13 cellular contexts compared by ENCODE assay signal in the genomic region with DNA sequence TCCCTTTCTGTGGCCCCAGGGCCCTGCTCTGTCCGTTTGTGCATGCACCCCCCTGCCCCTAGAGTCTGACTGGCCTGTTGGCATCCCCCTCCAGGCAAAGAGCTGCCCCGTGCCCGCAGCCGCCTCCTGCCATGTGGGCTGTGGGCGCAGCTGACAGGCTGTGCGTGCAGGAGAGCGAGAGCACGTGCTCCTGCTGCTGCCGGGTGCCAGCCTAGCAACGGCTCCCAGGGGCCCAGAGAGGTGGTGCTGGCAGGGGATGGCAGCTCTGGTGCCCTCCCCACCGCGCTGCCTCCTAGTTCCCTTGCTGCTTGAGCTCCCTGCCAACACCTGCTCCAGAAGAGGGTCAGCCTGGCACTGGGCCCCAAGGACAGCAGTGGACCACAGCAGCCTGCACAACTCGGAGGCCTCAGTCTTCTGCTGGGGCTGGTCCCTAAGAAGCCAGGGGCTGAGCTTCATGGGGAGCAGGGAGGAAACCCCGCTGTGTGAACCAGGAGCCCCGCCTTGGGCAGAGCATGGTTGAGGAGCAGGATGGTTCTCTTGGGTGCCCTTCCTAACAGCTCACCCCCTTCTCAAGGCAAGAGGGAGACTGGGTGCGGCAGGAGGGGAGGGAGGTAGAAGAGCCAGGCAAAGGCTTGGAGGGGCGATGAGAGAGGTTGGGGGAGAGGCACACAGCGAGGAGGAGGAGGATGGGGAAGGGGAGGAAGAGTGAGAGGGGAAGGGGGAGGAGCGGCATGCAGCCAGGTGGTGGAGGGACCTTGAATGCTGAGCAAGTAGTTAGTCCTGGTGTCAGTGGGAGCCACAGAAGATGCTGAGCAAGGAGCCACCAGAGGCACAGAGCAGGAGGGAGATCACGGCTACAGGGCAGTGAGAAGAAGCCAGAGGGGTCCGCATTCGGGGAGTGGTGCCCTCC. TPM values are rescaled to one million over a fixed set of nuclear protein-coding genes. Genes with fewer than 3 reads are reported as not detected.
DNase-seq lines count a peak whose midpoint lies in the region; ATAC-seq, FAIRE-seq and TF ChIP-seq lines count a peak whose summit lies in the region.
"Had no signal": no experiment of that assay in that cellular context is flagged by ENCODE, and none has a peak within 500 bp of the region (broad histone marks: within the 10 kb centered on the region; RNA-seq: fewer than 3 reads in every experiment).

No MANE protein-coding gene starts in this region.

- no peak overlapping the region for H3K27ac Mint-ChIP-seq in Calu3 (ENCODE audit: unreplicated experiment)
- H3K27ac Mint-ChIP-seq: CD4-positive, CD25-positive, alpha-beta regulatory T cell had no signal

- no peak for TF ChIP-seq EP300 in GM12878 (IDR thresholded peaks at IDR 0.05; ENCODE audit: borderline replicate concordance in 1 of 2, control insufficient read depth in 1 of 2, low read depth in 2 of 2, low read length in 2 of 2)

- H3K79me2 ChIP-seq in GM12878 (ENCODE audit: control insufficient read depth, insufficient read depth, low read length), result peaks cover 4% of the 10 kb centered on the region

- SMC1A ChIA-PET in GM12878 (lab: Charles Lee; ENCODE audit: uncharacterized antibody, unreplicated experiment), result interaction anchor here (0.8 to 1.7 kb wide), 2 partner anchors 23 to 29 kb away, joined by 3 to 9 read pairs; a partner anchor contains a TSS

- H3K4me3 Mint-ChIP-seq in Calu3 (ENCODE audit: low read depth, unreplicated experiment), result no peak overlapping the region
- H3K4me3 Mint-ChIP-seq: CD4-positive, CD25-positive, alpha-beta regulatory T cell had no signal

- no peak for ATAC-seq in GM12878
- no peak for ATAC-seq in HG03469 (IDR thresholded peaks at IDR 0.05; ENCODE audit: unreplicated experiment)
- no peak for ATAC-seq in HG03025 (IDR thresholded peaks at IDR 0.05; ENCODE audit: low FRiP score, unreplicated experiment)

- CTCF ChIA-PET in GM12878 (lab: Yijun Ruan, JAX) (interaction anchor here (0.8 to 22.2 kb wide), 9 partner anchors 8 to 101 kb away, joined by 3 to 811 read pairs (median 4); a partner anchor contains a TSS), Calu3 (lab: Charles Lee) (interaction anchor here (1.2 kb wide), 1 partner anchor 29 kb away, joined by 4 read pairs; no protein-coding TSS in a partner anchor)

- 71% methylated on average over 21 of the region's 22 CpGs for WGBS in GM12878 (ENCODE audit: insufficient coverage, insufficient replicate concordance, low lambda C conversion rate, missing lambda C conversion rate)

- TF ChIP-seq POLR2A in GM12878 (IDR thresholded peaks at IDR 0.05; ENCODE audit: low read depth, low read length), result peak; percentile 21; the same call in 1 of the 2 replicates

- H3K36me3 ChIP-seq in GM12878 (ENCODE audit: control insufficient read depth in 2 of 2, insufficient read depth in 2 of 2, low read length in 1 of 2), result no peaks in the 10 kb centered on the region
- H3K36me3 ChIP-seq: tibial artery had no signal

- no peak overlapping the region for H2AFZ ChIP-seq in GM12878 (ENCODE audit: control insufficient read depth, low read depth, low read length)

- no peaks in the 10 kb centered on the region for H3K27me3 ChIP-seq in GM12878 (replicated peaks in 1 of 2; ENCODE audit: control insufficient read depth in 2 of 2, insufficient read depth in 2 of 2, low read length in 1 of 2)
- H3K27me3 ChIP-seq: tibial artery had no signal

- peaks cover 22% of the 10 kb centered on the region for H3K36me3 Mint-ChIP-seq in Calu3 (ENCODE audit: insufficient read depth, unreplicated experiment)
- H3K36me3 Mint-ChIP-seq: CD4-positive, CD25-positive, alpha-beta regulatory T cell had no signal

- peaks cover 18% of the 10 kb centered on the region for H3K4me1 ChIP-seq in GM12878 (ENCODE audit: control insufficient read depth, insufficient read depth, low read length)

- no peak overlapping the region for H3K4me2 ChIP-seq in GM12878 (ENCODE audit: control insufficient read depth, insufficient read depth)

- in situ Hi-C loops in GM12878 (cut with MboI), result no loop called here

- no peak for TF ChIP-seq CTCF in GM12878 (IDR thresholded peaks at IDR 0.05 in 2 of 3, conservative IDR thresholded peaks at IDR 0.05 in 1 of 3; ENCODE audit: control insufficient read depth in 2 of 3, extremely low read depth in 1 of 3, insufficient read depth in 1 of 3, low read depth in 3 of 3, low read length in 3 of 3)
- TF ChIP-seq CTCF in Calu3 (IDR thresholded peaks at IDR 0.05; ENCODE audit: unreplicated experiment), result no peak

- no peak overlapping the region for H3K9ac ChIP-seq in GM12878 (ENCODE audit: control insufficient read depth, insufficient read depth, low read length)

- H3K9me3 Mint-ChIP-seq in Calu3 (ENCODE audit: low read depth, unreplicated experiment), result no peaks in the 10 kb centered on the region
- H3K9me3 Mint-ChIP-seq: nephron progenitor cell had no signal

- RAD21 ChIA-PET in GM12878 (lab: Charles Lee; ENCODE audit: unreplicated experiment), result interaction anchor here (0.6 to 24.6 kb wide), 5 partner anchors 10 to 71 kb away, joined by 3 to 463 read pairs (median 3); no protein-coding TSS in a partner anchor

- DNase-seq in DMS153 treated with DMSO at 0.1 percent for 48 hours (lab: John Stamatoyannopoulos, UW; ENCODE audit: unreplicated experiment) (peak; percentile 51), NCI-H2081 treated with DMSO at 0.1 percent for 48 hours (lab: John Stamatoyannopoulos, UW) (peak; percentile 46), GM12878 (ENCODE audit: low read depth, low spot score) (no peak), myocyte (ENCODE audit: low read depth) (peak; percentile 66), Calu3 (no peak), AML-193 (lab: John Stamatoyannopoulos, UW) (no peak)
- DNase-seq: activated CD4-positive, CD25-positive, alpha-beta regulatory T cell treated with anti-CD3 and anti-CD28 coated beads, Interleukin-2, amount 50 U/mL, for 72 hours; CD4-positive, CD25-positive, alpha-beta regulatory T cell; nephron progenitor cell; stimulated activated CD4-positive, alpha-beta T cell treated with anti-CD3 and anti-CD28 coated beads, Interleukin-4, amount 100 ng/mL, for 1 hour; tibial artery had no signal

- no peaks in the 10 kb centered on the region for H3K9me3 ChIP-seq in GM12878 (replicated peaks; ENCODE audit: control insufficient read depth, insufficient read depth, low read length)
- H3K9me3 ChIP-seq: tibial artery had no signal

- H3K27ac ChIP-seq in GM12878 (ENCODE audit: control insufficient read depth, insufficient read depth), result no peak overlapping the region
- H3K27ac ChIP-seq: tibial artery had no signal

- no peak for FAIRE-seq in GM12878 (lab: Jason Lieb, UNC)

- TF ChIP-seq RAD21 in GM12878 (IDR thresholded peaks at IDR 0.05; ENCODE audit: insufficient read depth, low read depth, low read length), result no peak

- no peaks in the 10 kb centered on the region for H4K20me1 ChIP-seq in GM12878 (ENCODE audit: control insufficient read depth, insufficient read depth)

- H3K4me3 ChIP-seq in GM12878, result no peak overlapping the region
- H3K4me3 ChIP-seq: tibial artery had no signal

- peaks cover 8% of the 10 kb centered on the region for H3K4me1 Mint-ChIP-seq in Calu3 (ENCODE audit: low read depth, unreplicated experiment)

- BruUV-seq in GM12878 (replicated peaks; lab: Mats Ljungman, UMichigan), result no TSS peak
- BruUV-seq in Calu3 (replicated peaks; lab: Mats Ljungman, UMichigan), result no TSS peak

- intact Hi-C loops in GM12878 (cut with micrococcal nuclease; ENCODE audit: unreplicated experiment) (no loop called here), Calu3 (cut with micrococcal nuclease; ENCODE audit: unreplicated experiment) (no loop called here)

- POLR2A ChIA-PET in GM12878 (lab: Charles Lee), result interaction anchor here (1.2 to 1.4 kb wide), 2 partner anchors 21 to 24 kb away, joined by 4 to 7 read pairs; a partner anchor contains a TSS

- H3K27me3 Mint-ChIP-seq in Calu3 (ENCODE audit: unreplicated experiment), result no peaks in the 10 kb centered on the region

TF ChIP-seq in GM12878, 131 proteins besides CTCF, POLR2A, EP300 and RAD21:
- TF ChIP-seq BHLHE40 (IDR thresholded peaks at IDR 0.05; ENCODE audit: borderline replicate concordance in 1 of 2, low read depth in 2 of 2, low read length in 1 of 2) (peak in 1 of 2 experiments; percentile 60; a peak in 1 of 4 replicates), POU2F2 (IDR thresholded peaks at IDR 0.05; ENCODE audit: borderline replicate concordance, low read depth, low read length) (no peak)
TF ChIP-seq in GM12878: peak in this region for 1.

RNA-seq across cellular contexts. Expression of a gene that starts 23.8 kb away (rescaled TPM):
- total RNA-seq in GM12878 (2013; cell fraction: nucleolus; rRNA removed), result 157 and 167 TPM in 2 replicates
- 1,683 and 1,891 TPM in 2 replicates for total RNA-seq in GM12878 (2014; rRNA removed)
- 3,682 and 3,944 TPM in 2 replicates for total RNA-seq in GM12878 (2014; rRNA removed; fragmentation: Illumina TruSeq; extraction: Trizol)
- total RNA-seq in GM12878 (2021), result 2,403 and 2,413 TPM in 2 replicates
- polyA plus RNA-seq in GM12878 (2011; ENCODE audit: low read depth), result 1,103 TPM
- 1,144 and 1,534 TPM in 2 replicates for polyA plus RNA-seq in GM12878 (2011; rRNA removed)
- polyA plus RNA-seq in GM12878 (2011; cell fraction: cytosol; rRNA removed), result 791 and 1,273 TPM in 2 replicates
- 515 and 1,224 TPM in 2 replicates for polyA plus RNA-seq in GM12878 (2011; cell fraction: nucleus; rRNA removed)
- polyA plus RNA-seq in GM12878 (2012), result 2,072 and 2,223 TPM in 2 replicates
- polyA plus RNA-seq in GM12878 (2014; fragmentation: Illumina TruSeq; extraction: Trizol), result 2,851 and 4,022 TPM in 2 replicates
- 1,000 to 10,000 TPM; 3,548 to 5,018 TPM for polyA plus RNA-seq in GM12878 (2014; fragmentation: Nextera tagmentation; extraction: Ambion mirVana)
- polyA plus RNA-seq in GM12878 (2014; rRNA removed), result 2,120 and 2,624 TPM in 2 replicates
- 1,000 to 10,000 TPM; 3,379 to 3,894 TPM for polyA plus RNA-seq in GM12878 (2016; fragmentation: Nextera tagmentation; extraction: Ambion mirVana)
- 163 and 293 TPM in 2 replicates for polyA minus RNA-seq in GM12878 (2011; rRNA and poly(A)+ RNA removed)
- 590 and 681 TPM in 2 replicates for polyA minus RNA-seq in GM12878 (2011; cell fraction: cytosol; rRNA and poly(A)+ RNA removed)
- 194 and 317 TPM in 2 replicates for polyA minus RNA-seq in GM12878 (2011; cell fraction: nucleus; rRNA and poly(A)+ RNA removed)
- 274 and 313 TPM in 2 replicates for total RNA-seq in myocyte
- 210 TPM for polyA plus RNA-seq in myocyte (2012)
- total RNA-seq in Calu3 (2022), result 1,239 and 1,354 TPM in 2 replicates

Comparison
In these comparisons a context has a peak if more than half of its experiments do, and no peak if none do; other contexts are left out.
1. DNase-seq: peak in DMS153 treated with DMSO at 0.1 percent for 48 hours (single experiment), NCI-H2081 treated with DMSO at 0.1 percent for 48 hours (single experiment) and myocyte (single experiment); none in GM12878 (single experiment), Calu3 (single experiment) and AML-193 (0 of 2).